In genomic region chr12:47236109-47236714, GRCh38 we compare ENCODE assay signal across 11 cellular contexts.
DNase-seq lines count a peak whose midpoint lies in the region; ATAC-seq and TF ChIP-seq lines count a peak whose summit lies in the region.
"Had no signal": no experiment of that assay in that cellular context is flagged by ENCODE, and none has a peak within 500 bp of the region (broad histone marks: within the 10 kb centered on the region; RNA-seq: fewer than 3 reads in every experiment).

No MANE protein-coding gene starts in this region.

- no peaks in the 10 kb centered on the region for H3K27me3 ChIP-seq in hepatocyte
- H3K27me3 ChIP-seq: thyroid gland had no signal

- no peaks in the 10 kb centered on the region for H3K9me3 ChIP-seq in hepatocyte (ENCODE audit: low read depth)
- H3K9me3 ChIP-seq: thyroid gland had no signal

- TF ChIP-seq CTCF in hepatocyte (IDR thresholded peaks at IDR 0.05; ENCODE audit: poor library complexity) = no peak

- 93% methylated on average over 13 of the region's 13 CpGs for WGBS in hepatocyte (ENCODE audit: low lambda C conversion rate, missing lambda C conversion rate)

- peaks cover 60% of the 10 kb centered on the region for H3K4me1 Mint-ChIP-seq in activated naive CD8-positive, alpha-beta T cell (ENCODE audit: low read depth)

- peak overlapping the region; percentile 45 for H3K4me3 Mint-ChIP-seq in activated naive CD8-positive, alpha-beta T cell

- H3K4me2 ChIP-seq in hepatocyte = no peak overlapping the region

- peaks cover under 1% of the 10 kb centered on the region for H3K4me1 ChIP-seq in hepatocyte (ENCODE audit: insufficient read depth)
- H3K4me1 ChIP-seq: thyroid gland had no signal

- H3K9me3 Mint-ChIP-seq in activated naive CD8-positive, alpha-beta T cell (ENCODE audit: low read depth) = no peaks in the 10 kb centered on the region

- DNase-seq in A172 (ENCODE audit: low spot score) (peak; percentile 93), GM04504 (ENCODE audit: low read depth) (peak; percentile 83), glomerular endothelial cell (ENCODE audit: extremely low read depth, low read depth, low spot score) (peak; percentile 16), hepatocyte (ENCODE audit: low spot score) (no peak), midbrain (lab: John Stamatoyannopoulos, UW) (no peak), NCI-H1105 (lab: John Stamatoyannopoulos, UW) (no peak)
- DNase-seq: DMS79, NCI-H2081 treated with DMSO at 0.1 percent for 48 hours, thyroid gland had no signal

- H3K4me3 ChIP-seq in hepatocyte = no peak overlapping the region
- H3K4me3 ChIP-seq: thyroid gland had no signal

- H3K27ac Mint-ChIP-seq in activated naive CD8-positive, alpha-beta T cell = peak overlapping the region; percentile 89

- no peaks in the 10 kb centered on the region for H4K20me1 ChIP-seq in hepatocyte (ENCODE audit: insufficient read depth, poor library complexity, severe bottlenecking)

- peaks cover 42% of the 10 kb centered on the region for H3K36me3 Mint-ChIP-seq in activated naive CD8-positive, alpha-beta T cell

- H3K79me2 ChIP-seq in hepatocyte = no peaks in the 10 kb centered on the region

- no peak overlapping the region for H3K27ac ChIP-seq in hepatocyte
- H3K27ac ChIP-seq: thyroid gland had no signal

- no peak overlapping the region for H2AFZ ChIP-seq in hepatocyte

- H3K9me2 ChIP-seq in hepatocyte (replicated peaks; ENCODE audit: insufficient read depth) = no peaks in the 10 kb centered on the region

- H3K27me3 Mint-ChIP-seq in activated naive CD8-positive, alpha-beta T cell = no peaks in the 10 kb centered on the region

- no peaks in the 10 kb centered on the region for H3K36me3 ChIP-seq in hepatocyte (replicated peaks; ENCODE audit: insufficient read depth, low read depth)
- H3K36me3 ChIP-seq: thyroid gland had no signal

- ATAC-seq in HG03025 (IDR thresholded peaks at IDR 0.05; ENCODE audit: low FRiP score, unreplicated experiment) = no peak

Comparison
In these comparisons a context has a peak if more than half of its experiments do, and no peak if none do; other contexts are left out.
1. DNase-seq: peak in A172 (single experiment), GM04504 (single experiment) and glomerular endothelial cell (single experiment); none in hepatocyte (single experiment), midbrain (single experiment) and NCI-H1105 (single experiment).